ENCODE assay signal across 8 cellular contexts in the genomic region with DNA sequence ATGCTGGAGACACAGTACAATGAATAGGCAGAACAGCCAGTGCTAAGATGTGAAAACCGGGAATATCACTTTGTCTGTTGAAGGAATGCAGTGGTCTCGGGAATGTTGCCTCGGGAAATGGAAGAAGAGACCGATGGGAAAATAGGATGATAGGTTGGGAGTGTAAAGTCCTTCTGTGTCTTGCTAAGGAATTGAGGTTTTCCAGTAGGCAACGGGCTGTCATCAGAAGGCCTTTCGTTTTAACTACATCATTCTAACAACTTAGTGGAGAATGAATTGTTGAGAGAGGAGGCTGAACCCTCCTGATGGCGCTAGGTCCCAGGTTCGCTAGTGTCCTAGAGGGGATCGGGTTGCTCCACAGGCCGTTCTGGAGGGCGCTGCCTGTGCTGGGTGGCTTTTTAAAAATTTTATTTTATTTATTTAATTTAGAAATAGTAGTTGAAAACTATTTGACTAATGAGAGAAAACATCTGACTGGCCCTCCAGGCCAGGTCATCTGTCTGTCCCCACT. TPM values are rescaled to one million over a fixed set of nuclear protein-coding genes. Genes with fewer than 3 reads are reported as not detected.
DNase-seq lines count a peak whose midpoint lies in the region; ATAC-seq and TF ChIP-seq lines count a peak whose summit lies in the region.

No MANE protein-coding gene starts in this region.

- peaks cover 18% of the 10 kb centered on the region for H3K36me3 Mint-ChIP-seq in nephron (ENCODE audit: low read depth)

- ATAC-seq in heart left ventricle (no peak), Right ventricle myocardium inferior (no peak)

- peaks cover 24% of the 10 kb centered on the region for H3K4me1 Mint-ChIP-seq in nephron

- peaks cover 28% of the 10 kb centered on the region for H3K79me2 ChIP-seq in OCI-LY1 (ENCODE audit: insufficient read depth, low read length)

- H3K4me3 Mint-ChIP-seq in nephron, result peak overlapping the region; percentile 85 to 95 (median 90)

- no peaks in the 10 kb centered on the region for H3F3A ChIP-seq in OCI-LY1 (ENCODE audit: insufficient read depth, low read length)

- H3K9me3 ChIP-seq in heart left ventricle (no peaks in the 10 kb centered on the region), OCI-LY1 (ENCODE audit: low read length) (no peaks in the 10 kb centered on the region), duodenal mucosa (ENCODE audit: control insufficient read depth in 1 of 2, low read length in 2 of 2) (no peaks in the 10 kb centered on the region)

- H3K27ac ChIP-seq in heart left ventricle, result peak overlapping the region; percentile 79 to 92 (median 88)
- no peak overlapping the region for H3K27ac ChIP-seq in OCI-LY1 (ENCODE audit: low read depth, low read length, poor library complexity, severe bottlenecking)
- no peak overlapping the region for H3K27ac ChIP-seq in duodenal mucosa (ENCODE audit: low read depth, low read length)

- no peak overlapping the region for H2AFZ ChIP-seq in OCI-LY1 (ENCODE audit: low read length)

- peak overlapping the region; percentile 47 to 88 (median 74) for H3K4me3 ChIP-seq in heart left ventricle
- H3K4me3 ChIP-seq in OCI-LY1 (ENCODE audit: low read depth, low read length, poor library complexity, severe bottlenecking), result peak overlapping the region; percentile 95
- H3K4me3 ChIP-seq in duodenal mucosa (ENCODE audit: low read depth in 1 of 2, low read length in 2 of 2), result peak overlapping the region; percentile 90 to 91

- peak overlapping the region; percentile 91 to 97 (median 92) for H3K27ac Mint-ChIP-seq in nephron

- no peaks in the 10 kb centered on the region for H3K9me2 ChIP-seq in OCI-LY1 (ENCODE audit: low read depth, low read length)

- intact Hi-C loops in heart left ventricle (cut with DNase I), result loop anchor here in 3 of 10 donors (5.0 to 10.0 kb wide), 3 partner anchors 122 to 665 kb away; partner anchors contain the start of gene VAMP7 (in 1 of the 3)
- intact Hi-C loops in Right ventricle myocardium inferior (cut with DNase I), result no loop called here

- H3K27me3 ChIP-seq in heart left ventricle (no peaks in the 10 kb centered on the region), OCI-LY1 (ENCODE audit: insufficient read depth, low read length) (no peaks in the 10 kb centered on the region), duodenal mucosa (ENCODE audit: control insufficient read depth in 1 of 2, insufficient read depth in 2 of 2, low read length in 2 of 2) (no peaks in the 10 kb centered on the region)

- no peaks in the 10 kb centered on the region for H4K20me1 ChIP-seq in OCI-LY1 (ENCODE audit: insufficient read depth, low read length)

- DNase-seq in heart left ventricle, result no peak
- DNase-seq in Right ventricle myocardium inferior (ENCODE audit: missing footprints), result no peak
- no peak for DNase-seq in SHP77 (lab: John Stamatoyannopoulos, UW)
- no peak for DNase-seq in MV-4-11 (lab: John Stamatoyannopoulos, UW)
- DNase-seq in HPDE6-E6E7 (ENCODE audit: extremely low spot score), result no peak

- no peak for TF ChIP-seq CTCF in heart left ventricle (IDR thresholded peaks at IDR 0.05)
- 0 out of 2 replicates have a peak, but pooled peaks have one; percentile 4 for TF ChIP-seq CTCF in OCI-LY1 (IDR thresholded peaks at IDR 0.05; ENCODE audit: low read length)
- no peak for TF ChIP-seq CTCF in nephron (IDR thresholded peaks at IDR 0.05; ENCODE audit: unreplicated experiment in 3 of 3)

- peaks cover 0 to 27% (median 5%) of the 10 kb centered on the region in 12 donors for H3K4me1 ChIP-seq in heart left ventricle
- peaks cover 21% of the 10 kb centered on the region for H3K4me1 ChIP-seq in OCI-LY1 (ENCODE audit: insufficient read depth, low read length, severe bottlenecking)
- H3K4me1 ChIP-seq in duodenal mucosa (ENCODE audit: control insufficient read depth in 1 of 2, insufficient read depth in 2 of 2, low read length in 2 of 2), result peaks cover 0 to 11% of the 10 kb centered on the region in 2 donors

- H3K9me3 Mint-ChIP-seq in nephron, result peaks cover 9% of the 10 kb centered on the region

- H3K27me3 Mint-ChIP-seq in nephron (ENCODE audit: low read depth), result no peaks in the 10 kb centered on the region

- H3K4me2 ChIP-seq in OCI-LY1 (ENCODE audit: low read length), result peak overlapping the region; percentile 88

- TF ChIP-seq POLR2A in heart left ventricle (IDR thresholded peaks at IDR 0.05), result no peak

- H3K9ac ChIP-seq in OCI-LY1 (ENCODE audit: low read length) (peak overlapping the region; percentile 97), duodenal mucosa (ENCODE audit: low read depth in 1 of 2, low read length in 2 of 2) (peak overlapping the region; percentile 47 to 63)

- WGBS in heart left ventricle, 4 donors, result 9 to 44% (median 25%) methylated on average over 11 of the region's 11 CpGs

- H3K36me3 ChIP-seq in heart left ventricle (peaks cover 0 to 21% (median 7%) of the 10 kb centered on the region in 9 donors), OCI-LY1 (ENCODE audit: insufficient read depth, low read length) (peaks cover 24% of the 10 kb centered on the region), duodenal mucosa (ENCODE audit: control insufficient read depth in 1 of 2, insufficient read depth in 2 of 2, low read length in 2 of 2) (peaks cover 0 to 8% of the 10 kb centered on the region in 2 donors)

RNA-seq across cellular contexts. Expression of gene VBP1, which starts 0.7 kb away (rescaled TPM):
- total RNA-seq in heart left ventricle (10 to 100 TPM; 39.6 to 82.8 (median 72.3) TPM), Right ventricle myocardium inferior (74.8 TPM)
- polyA plus RNA-seq in heart left ventricle, result 10 to 100 TPM; 35.7 to 78.2 TPM

RNA-seq across cellular contexts. Expression of gene RAB39B, which starts 47.3 kb away (rescaled TPM):
- total RNA-seq in heart left ventricle (under 1 TPM in 8 of 9 donors, not detected in 1; 0.05 to 0.77 (median 0.29) TPM), Right ventricle myocardium inferior (0.22 TPM)
- under 1 TPM; 0.08 to 0.15 TPM for polyA plus RNA-seq in heart left ventricle

Comparison
In these comparisons a context has a peak if more than half of its experiments do, and no peak if none do; other contexts are left out.
1. H3K27ac ChIP-seq: peak in heart left ventricle (12 of 12); none in OCI-LY1 (single experiment) and duodenal mucosa (single experiment).
2. Peak in every context shown above with its lines, with median percentiles within 50 percentile points of each other: H3K4me3 ChIP-seq.